In genomic region chr11:65083834-65084597, GRCh38 we compare ENCODE assay signal across 8 cellular contexts. TPM values are rescaled to one million over a fixed set of nuclear protein-coding genes. Genes with fewer than 3 reads are reported as not detected.
A peak's percentile ranks its signal among the peaks of the same experiment; 100 is the strongest.
DNase-seq lines count a peak whose midpoint lies in the region; ATAC-seq and TF ChIP-seq lines count a peak whose summit lies in the region.

CDCA5 (minus strand) TSS chr11:65084040; CDS start chr11:65083978, 62 bp downstream.
ZFPL1 (plus strand) TSS chr11:65084222; CDS start chr11:65084699, 477 bp downstream.

- TF ChIP-seq POLR2A in breast epithelium (IDR thresholded peaks at IDR 0.05): peak; percentile 66

- H3K27ac ChIP-seq in WERI-Rb-1: peak within 1 kb of the TSS; percentile 97
- H3K27ac ChIP-seq in breast epithelium: peak within 1 kb of the TSS; percentile 97 to 98

- no peaks in the 10 kb centered on the region for H3K4me1 ChIP-seq in breast epithelium
- H3K4me1 ChIP-seq in skeletal muscle satellite cell (ENCODE audit: control insufficient read depth, insufficient read depth, low read length): peaks cover 21% of the 10 kb centered on the region

- H3K36me3 ChIP-seq in WERI-Rb-1: peaks cover 51% of the 10 kb centered on the region
- peaks cover 7% of the 10 kb centered on the region for H3K36me3 ChIP-seq in breast epithelium
- peaks cover 43% of the 10 kb centered on the region for H3K36me3 ChIP-seq in skeletal muscle satellite cell (ENCODE audit: insufficient read depth, low read length)

- H3K9me3 ChIP-seq in WERI-Rb-1 (ENCODE audit: severe bottlenecking): no peaks in the 10 kb centered on the region
- no peaks in the 10 kb centered on the region for H3K9me3 ChIP-seq in breast epithelium
- H3K9me3 ChIP-seq in iPS-18c (ENCODE audit: control insufficient read depth, insufficient read depth, low read length): no peaks in the 10 kb centered on the region
- no peaks in the 10 kb centered on the region for H3K9me3 ChIP-seq in skeletal muscle satellite cell (replicated peaks; ENCODE audit: low read length)

- H3K4me2 ChIP-seq in skeletal muscle satellite cell (ENCODE audit: low read length): peak within 1 kb of the TSS; percentile 91

- peak within 1 kb of the TSS; percentile 87 for H3K9ac ChIP-seq in skeletal muscle satellite cell (ENCODE audit: low read depth, low read length)

- ATAC-seq in GM18873 (IDR thresholded peaks at IDR 0.05; ENCODE audit: low FRiP score, unreplicated experiment): peak; percentile 57
- peak; percentile 68 for ATAC-seq in HG03139 (IDR thresholded peaks at IDR 0.05; ENCODE audit: unreplicated experiment)

- H3K4me3 ChIP-seq in WERI-Rb-1 (ENCODE audit: low read depth, low read length) (peak within 1 kb of the TSS; percentile 90), breast epithelium (peak within 1 kb of the TSS; percentile 75 to 85 (median 82)), iPS-18c (ENCODE audit: insufficient read depth, low read depth, low read length) (peak within 1 kb of the TSS; percentile 99), skeletal muscle satellite cell (ENCODE audit: low read length) (peak within 1 kb of the TSS; percentile 79)

- DNase-seq in ACHN: peak; percentile 91
- DNase-seq in NCI-H2227 (lab: John Stamatoyannopoulos, UW; ENCODE audit: unreplicated experiment): peak; percentile 98
- peak; percentile 95 for DNase-seq in WERI-Rb-1
- peak; percentile 95 to 96 for DNase-seq in breast epithelium (ENCODE audit: low spot score in 2 of 2)

- in situ Hi-C loops in ACHN (cut with HindIII; ENCODE audit: low pct_ligation_motif_present, low pct_unique_long_range_greater_than_20kb, low sequenced_read_pairs): no loop called here

- H3K27me3 ChIP-seq in WERI-Rb-1 (ENCODE audit: insufficient read depth, low read depth, severe bottlenecking) (no peaks in the 10 kb centered on the region), breast epithelium (no peaks in the 10 kb centered on the region), skeletal muscle satellite cell (ENCODE audit: control insufficient read depth, insufficient read depth, low read length) (no peaks in the 10 kb centered on the region)

- no peak for TF ChIP-seq CTCF in WERI-Rb-1 (IDR thresholded peaks at IDR 0.05; ENCODE audit: low read depth, low read length)
- TF ChIP-seq CTCF in breast epithelium (IDR thresholded peaks at IDR 0.05): peak in 1 of 3 donors; percentile 10

- intact Hi-C loops in breast epithelium (cut with DNase I; ENCODE audit: low total_unique reads): no loop called here

RNA-seq across cellular contexts. Expression of gene CDCA5, which starts in this region (rescaled TPM):
- 1 to 10 TPM in 1 of 3 donors, under 1 TPM in 2; 0.96 to 1.2 (median 0.98) TPM for total RNA-seq in breast epithelium
- total RNA-seq in skeletal muscle satellite cell (2012; rRNA removed): 15.1 and 15.7 TPM in 2 replicates

RNA-seq across cellular contexts. Expression of gene ZFPL1, which starts in this region (rescaled TPM):
- 10 to 100 TPM; 33.8 to 44.1 (median 44.0) TPM for total RNA-seq in breast epithelium
- 33.7 and 37.4 TPM in 2 replicates for total RNA-seq in skeletal muscle satellite cell (2012; rRNA removed)

Comparison
In these comparisons a context has a peak if more than half of its experiments do, and no peak if none do; other contexts are left out.
1. Peak in every context shown above with its lines: DNase-seq, ATAC-seq, H3K4me3 ChIP-seq and H3K27ac ChIP-seq.